16 cellular contexts compared by ENCODE assay signal in the genomic region with DNA sequence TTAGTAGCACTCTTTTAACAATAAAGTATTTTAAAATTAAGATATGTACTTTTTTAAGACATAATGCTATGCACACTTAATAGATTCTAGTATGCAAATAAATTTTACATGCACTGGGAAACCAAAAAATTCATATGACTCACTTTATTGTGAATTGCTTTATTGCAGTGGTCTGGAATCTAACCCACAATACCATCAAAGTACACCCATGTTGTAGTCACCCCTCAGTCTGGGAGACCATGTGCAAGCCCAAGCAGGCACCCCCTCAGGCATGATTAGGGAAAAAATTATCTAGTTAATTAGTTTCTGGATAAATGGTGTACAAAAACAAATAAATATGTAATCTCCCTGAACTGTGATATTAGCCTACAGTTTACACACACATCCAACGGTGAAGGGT.
A peak's percentile ranks its signal among the peaks of the same experiment; 100 is the strongest.
DNase-seq lines count a peak whose midpoint lies in the region; TF ChIP-seq lines count a peak whose summit lies in the region.
"Had no signal": no experiment of that assay in that cellular context is flagged by ENCODE, and none has a peak within 500 bp of the region (broad histone marks: within the 10 kb centered on the region; RNA-seq: fewer than 3 reads in every experiment).

No MANE protein-coding gene starts in this region.

- H3K27me3 ChIP-seq in mammary epithelial cell (ENCODE audit: insufficient read depth, low read length) (no peaks in the 10 kb centered on the region), breast epithelium (no peaks in the 10 kb centered on the region), esophagus muscularis mucosa (no peaks in the 10 kb centered on the region)
- H3K27me3 ChIP-seq: BLaER1 treated with 17β-estradiol and CSF1 and Interleukin-3, amounts not matched to agents 10 nM and 100 nM had no signal

- dilution Hi-C loops in mammary epithelial cell (cut with HindIII; ENCODE audit: low sequenced_read_pairs), result no loop called here

- H3K36me3 ChIP-seq in mammary epithelial cell (ENCODE audit: insufficient read depth, low read length) (no peaks in the 10 kb centered on the region), breast epithelium (no peaks in the 10 kb centered on the region), esophagus muscularis mucosa (no peaks in the 10 kb centered on the region)

- H3K27ac ChIP-seq in mammary epithelial cell (ENCODE audit: insufficient read depth, low read depth, low read length) (no peak overlapping the region), breast epithelium (no peak overlapping the region), esophagus muscularis mucosa (replicated peaks in 1 of 4) (no peak overlapping the region)
- H3K27ac ChIP-seq: 22Rv1; A549; BLaER1 treated with 17β-estradiol and CSF1 and Interleukin-3, amounts not matched to agents 10 nM and 100 nM; C4-2B had no signal

- H3K4me2 ChIP-seq in mammary epithelial cell (ENCODE audit: insufficient read depth, low read depth, low read length), result peak overlapping the region; percentile 23
- H3K4me2 ChIP-seq: A549; BLaER1 treated with 17β-estradiol and CSF1 and Interleukin-3, amounts not matched to agents 10 nM and 100 nM had no signal

- no peak overlapping the region for H3K9ac ChIP-seq in mammary epithelial cell (ENCODE audit: insufficient read depth, low read length)
- H3K9ac ChIP-seq: BLaER1 treated with 17β-estradiol and CSF1 and Interleukin-3, amounts not matched to agents 10 nM and 100 nM had no signal

- no peak for TF ChIP-seq EP300 in esophagus muscularis mucosa (IDR thresholded peaks at IDR 0.05)

- H3K4me1 ChIP-seq in mammary epithelial cell (ENCODE audit: insufficient read depth, low read length) (peaks cover 7% of the 10 kb centered on the region), breast epithelium (no peaks in the 10 kb centered on the region), esophagus muscularis mucosa (no peaks in the 10 kb centered on the region)
- H3K4me1 ChIP-seq: A549, Caco-2 had no signal

- H3K4me3 ChIP-seq in mammary epithelial cell (replicated peaks in 1 of 3; ENCODE audit: insufficient read depth in 1 of 3, low read depth in 2 of 3, low read length in 3 of 3) (no peak overlapping the region), breast epithelium (no peak overlapping the region), esophagus muscularis mucosa (no peak overlapping the region)
- H3K4me3 ChIP-seq: A549; BLaER1 treated with 17β-estradiol and CSF1 and Interleukin-3, amounts not matched to agents 10 nM and 100 nM; GM12878 had no signal

- H3K9me3 ChIP-seq in mammary epithelial cell (replicated peaks; ENCODE audit: insufficient read depth, low read length) (no peaks in the 10 kb centered on the region), breast epithelium (peaks cover 0 to 13% of the 10 kb centered on the region in 2 donors), esophagus muscularis mucosa (peaks cover 0 to 11% (median 10%) of the 10 kb centered on the region in 4 donors)
- H3K9me3 ChIP-seq: A549, Caco-2 had no signal

- TF ChIP-seq CTCF in mammary epithelial cell (conservative IDR thresholded peaks at IDR 0.05 in 1 of 2, IDR thresholded peaks at IDR 0.05 in 1 of 2; ENCODE audit: extremely low read depth in 1 of 2, insufficient read depth in 1 of 2, low read depth in 1 of 2, low read length in 2 of 2), result no peak
- no peak for TF ChIP-seq CTCF in breast epithelium (IDR thresholded peaks at IDR 0.05)
- no peak for TF ChIP-seq CTCF in esophagus muscularis mucosa (IDR thresholded peaks at IDR 0.05)

- intact Hi-C loops in mammary epithelial cell (cut with micrococcal nuclease), result no loop called here
- intact Hi-C loops in breast epithelium (cut with DNase I; ENCODE audit: low total_unique reads), result no loop called here
- intact Hi-C loops in esophagus muscularis mucosa (cut with DNase I), result no loop called here

- 14% methylated on average over 1 of the region's 1 CpG for WGBS in mammary epithelial cell (ENCODE audit: low coverage, missing lambda C conversion rate)
- WGBS in esophagus muscularis mucosa, result 84% methylated on average over 1 of the region's 1 CpG

- CTCF ChIA-PET in mammary epithelial cell (lab: Charles Lee; ENCODE audit: low non-redundant PET), result no interaction called here

- BruUV-seq in mammary epithelial cell (replicated peaks; lab: Mats Ljungman, UMichigan), result no TSS peak

- in situ Hi-C loops in mammary epithelial cell (cut with MboI; ENCODE audit: low sequenced_read_pairs in 2 of 2), result no loop called here

- H2AFZ ChIP-seq in mammary epithelial cell (ENCODE audit: low read depth, low read length), result no peak overlapping the region

- no peaks in the 10 kb centered on the region for H4K20me1 ChIP-seq in mammary epithelial cell (ENCODE audit: insufficient read depth, low read length)
- H4K20me1 ChIP-seq: BLaER1 treated with 17β-estradiol and CSF1 and Interleukin-3, amounts not matched to agents 10 nM and 100 nM had no signal

- DNase-seq in mammary epithelial cell, result peak; percentile 66
- DNase-seq in breast epithelium (ENCODE audit: low spot score in 2 of 2), result no peak
- peak; percentile 7 for DNase-seq in esophagus muscularis mucosa (ENCODE audit: extremely low spot score)
- no peak for DNase-seq in GDM1 (lab: John Stamatoyannopoulos, UW)
- DNase-seq in NCI-H2029 treated with DMSO at 0.1 percent for 48 hours (lab: John Stamatoyannopoulos, UW), result no peak
- DNase-seq: AML-193; Caco-2; Calu3; CD4-positive, alpha-beta T cell; CD8-positive, alpha-beta T cell; DMS79 treated with DMSO at 0.1 percent for 48 hours had no signal

- H3K79me2 ChIP-seq in mammary epithelial cell (ENCODE audit: insufficient read depth, low read length), result no peaks in the 10 kb centered on the region

- TF ChIP-seq POLR2A in breast epithelium (IDR thresholded peaks at IDR 0.05) (no peak), esophagus muscularis mucosa (IDR thresholded peaks at IDR 0.05; ENCODE audit: low read depth) (no peak)

Comparison
In these comparisons a context has a peak if more than half of its experiments do, and no peak if none do; other contexts are left out.
1. DNase-seq: peak in mammary epithelial cell (single experiment) and esophagus muscularis mucosa (single experiment); none in breast epithelium (0 of 2), GDM1 (single experiment) and NCI-H2029 treated with DMSO at 0.1 percent for 48 hours (single experiment).